ENCODE assay signal across 2 cellular contexts in genomic region chr2:8002765-8003393, GRCh38.
TF ChIP-seq lines count a peak whose summit lies in the region.

No MANE protein-coding gene starts in this region.

TF ChIP-seq in GM23338, 12 proteins besides CTCF, POLR2A, EP300 and RAD21:
- TF ChIP-seq REST (IDR thresholded peaks at IDR 0.05; ENCODE audit: unreplicated experiment) = no peak
- no peak for TF ChIP-seq ETS1 (IDR thresholded peaks at IDR 0.05)
- TF ChIP-seq ZNF331 (CRISPR knock-in tag; IDR thresholded peaks at IDR 0.05; ENCODE audit: low read depth) = no peak
- no peak for TF ChIP-seq CREB1 (CRISPR knock-in tag; IDR thresholded peaks at IDR 0.05; ENCODE audit: low read depth)
- no peak for TF ChIP-seq STAT1 (IDR thresholded peaks at IDR 0.05; ENCODE audit: unreplicated experiment)
- no peak for TF ChIP-seq JUNB (IDR thresholded peaks at IDR 0.05; ENCODE audit: unreplicated experiment)
- no peak for TF ChIP-seq NANOG (IDR thresholded peaks at IDR 0.05; ENCODE audit: borderline replicate concordance)
- no peak for TF ChIP-seq EZH2phosphoT487 (IDR thresholded peaks at IDR 0.05; ENCODE audit: unreplicated experiment)
- TF ChIP-seq EZH2 (IDR thresholded peaks at IDR 0.05; ENCODE audit: low read depth, unreplicated experiment) = no peak
- no peak for TF ChIP-seq POLR2AphosphoS5 (IDR thresholded peaks at IDR 0.05; ENCODE audit: low read depth)

TF ChIP-seq in K562, 482 proteins besides CTCF, POLR2A, EP300 and RAD21:
- TF ChIP-seq ZNF277 (CRISPR knock-in tag; IDR thresholded peaks at IDR 0.05; ENCODE audit: borderline replicate concordance) = no peak
- TF ChIP-seq SMAD2 (IDR thresholded peaks at IDR 0.05; ENCODE audit: low read depth, low read length) = no peak
- no peak for TF ChIP-seq ATF1 (CRISPR knock-in tag; IDR thresholded peaks at IDR 0.05)
- no peak for TF ChIP-seq ATF1 (tag; IDR thresholded peaks at IDR 0.05)
- TF ChIP-seq ZNF778 (CRISPR knock-in tag; IDR thresholded peaks at IDR 0.05) = no peak
- TF ChIP-seq ZFP36 (IDR thresholded peaks at IDR 0.05; ENCODE audit: low read depth, low read length, partially characterized antibody) = no peak
- 0 out of 4 replicates have a peak, but pooled peaks of 1 of the 2 experiments have one; percentile 11 for TF ChIP-seq KDM1A (IDR thresholded peaks at IDR 0.05)
- TF ChIP-seq ZBTB34 (CRISPR knock-in tag; IDR thresholded peaks at IDR 0.05) = no peak
- no peak for TF ChIP-seq PHTF2 (CRISPR knock-in tag; IDR thresholded peaks at IDR 0.05)
- no peak for TF ChIP-seq ETS1 (conservative IDR thresholded peaks at IDR 0.05; ENCODE audit: control insufficient read depth, low read depth, low read length)
- peak; percentile 39; the same call in 1 of the 2 replicates for TF ChIP-seq TEAD4 (IDR thresholded peaks at IDR 0.05; ENCODE audit: low read length)
- TF ChIP-seq TEAD4 (CRISPR knock-in tag; IDR thresholded peaks at IDR 0.05; ENCODE audit: borderline replicate concordance) = no peak
- peak; percentile 33; the same call in 1 of the 2 replicates for TF ChIP-seq SPI1 (IDR thresholded peaks at IDR 0.05; ENCODE audit: borderline replicate concordance, low read depth, low read length)
- 0 out of 2 replicates have a peak, but pooled peaks have one; percentile 25 for TF ChIP-seq CBFA2T3 (IDR thresholded peaks at IDR 0.05)
- no peak for TF ChIP-seq ILF3 (IDR thresholded peaks at IDR 0.05; ENCODE audit: borderline replicate concordance)
- no peak for TF ChIP-seq SMARCC2 (IDR thresholded peaks at IDR 0.05; ENCODE audit: low read depth)
- no peak for TF ChIP-seq XRCC4 (IDR thresholded peaks at IDR 0.05; ENCODE audit: extremely low read depth, insufficient read depth, insufficient read length)
- no peak for TF ChIP-seq SNAPC5 (CRISPR knock-in tag; IDR thresholded peaks at IDR 0.05)
- TF ChIP-seq PHF20 (IDR thresholded peaks at IDR 0.05; ENCODE audit: partially characterized antibody) = no peak
- TF ChIP-seq RREB1 (CRISPR knock-in tag; IDR thresholded peaks at IDR 0.05) = no peak
